Comparison of ENCODE assay signal across 19 cellular contexts in the genomic region with DNA sequence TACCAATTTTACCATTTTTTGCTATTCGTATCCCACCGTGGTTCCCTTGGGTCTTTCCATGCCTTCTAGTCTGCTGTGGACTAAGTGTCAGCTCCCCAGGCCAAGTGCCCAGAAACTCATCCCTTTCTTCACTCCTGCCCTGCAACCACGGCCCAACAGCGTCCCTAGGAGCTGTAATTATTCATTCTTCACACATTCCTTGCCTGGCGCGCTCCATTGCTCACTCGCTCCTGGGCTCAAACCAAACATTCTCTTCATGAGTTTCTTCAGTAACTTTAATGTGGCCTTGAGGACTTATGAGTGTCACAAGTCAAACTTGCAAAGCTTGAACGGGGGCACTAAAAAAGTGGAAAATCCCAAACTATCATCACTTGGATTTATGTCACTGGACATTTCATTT.
"Had no signal": no experiment of that assay in that cellular context is flagged by ENCODE, and none has a peak within 500 bp of the region (broad histone marks: within the 10 kb centered on the region; RNA-seq: fewer than 3 reads in every experiment).

No MANE protein-coding gene starts in this region.

- H3K27ac ChIP-seq: colonic mucosa, esophagus squamous epithelium, gastroesophageal sphincter, spleen, testis had no signal

- H3K4me3 ChIP-seq: colonic mucosa, esophagus squamous epithelium, gastroesophageal sphincter, lung, spleen, testis had no signal

- ATAC-seq: gastroesophageal sphincter; left cardiac atrium; left ventricle myocardium superior; naive thymus-derived CD4-positive, alpha-beta T cell; sciatic nerve; stimulated activated naive B cell treated with anti-CD40 and anti-IgM and Interleukin-4, amounts not matched to agents 10 μg/mL and 1 μg/mL and 100 μg/mL, for 72 hours; stimulated activated naive CD8-positive, alpha-beta T cell treated with anti-CD3 and anti-CD28 coated beads, Interleukin-15, amount 100 ng/mL, for 72 hours had no signal

- H3K4me3 Mint-ChIP-seq: immature natural killer cell; naive thymus-derived CD4-positive, alpha-beta T cell; stimulated activated naive B cell treated with anti-CD40 and anti-IgM and Interleukin-4, amounts not matched to agents 10 μg/mL and 1 μg/mL and 100 μg/mL, for 72 hours; stimulated activated naive CD8-positive, alpha-beta T cell treated with anti-CD3 and anti-CD28 coated beads, Interleukin-15, amount 100 ng/mL, for 72 hours had no signal

- H3K4me1 Mint-ChIP-seq: immature natural killer cell; naive thymus-derived CD4-positive, alpha-beta T cell; stimulated activated naive B cell treated with anti-CD40 and anti-IgM and Interleukin-4, amounts not matched to agents 10 μg/mL and 1 μg/mL and 100 μg/mL, for 72 hours; stimulated activated naive CD8-positive, alpha-beta T cell treated with anti-CD3 and anti-CD28 coated beads, Interleukin-15, amount 100 ng/mL, for 72 hours had no signal

- H3K27ac Mint-ChIP-seq: immature natural killer cell; naive thymus-derived CD4-positive, alpha-beta T cell; stimulated activated naive B cell treated with anti-CD40 and anti-IgM and Interleukin-4, amounts not matched to agents 10 μg/mL and 1 μg/mL and 100 μg/mL, for 72 hours; stimulated activated naive CD8-positive, alpha-beta T cell treated with anti-CD3 and anti-CD28 coated beads, Interleukin-15, amount 100 ng/mL, for 72 hours had no signal

- H3K9me3 ChIP-seq: colonic mucosa, esophagus squamous epithelium, gastroesophageal sphincter, testis had no signal

- H3K36me3 Mint-ChIP-seq: immature natural killer cell; stimulated activated naive B cell treated with anti-CD40 and anti-IgM and Interleukin-4, amounts not matched to agents 10 μg/mL and 1 μg/mL and 100 μg/mL, for 72 hours had no signal

- H3K36me3 ChIP-seq: colonic mucosa, esophagus squamous epithelium, gastroesophageal sphincter, spleen had no signal

- H3K27me3 Mint-ChIP-seq: stimulated activated naive B cell treated with anti-CD40 and anti-IgM and Interleukin-4, amounts not matched to agents 10 μg/mL and 1 μg/mL and 100 μg/mL, for 72 hours had no signal

- H3K27me3 ChIP-seq: colonic mucosa, esophagus squamous epithelium, spleen, testis had no signal

- DNase-seq: colonic mucosa; dermis blood vessel endothelial cell; esophagus squamous epithelium; foreskin fibroblast; immature natural killer cell; left cardiac atrium; left ventricle myocardium superior; naive thymus-derived CD4-positive, alpha-beta T cell; posterior cingulate gyrus; spleen; stimulated activated CD4-positive, alpha-beta T cell treated with anti-CD3 and anti-CD28 coated beads, Interleukin-2, amount 100 ng/mL, for 24 hours; stimulated activated CD4-positive, alpha-beta T cell treated with anti-CD3 and anti-CD28 coated beads, Interleukin-4, amount 100 ng/mL, for 4 hours; stimulated activated naive B cell treated with anti-CD40 and anti-IgM and Interleukin-4, amounts not matched to agents 10 μg/mL and 1 μg/mL and 100 μg/mL, for 72 hours; stimulated activated naive CD8-positive, alpha-beta T cell treated with anti-CD3 and anti-CD28 coated beads, Interleukin-15, amount 100 ng/mL, for 72 hours; testis; trophoblast cell had no signal

- H3K4me1 ChIP-seq: colonic mucosa, esophagus squamous epithelium, gastroesophageal sphincter, spleen, testis had no signal
